In the genomic region with DNA sequence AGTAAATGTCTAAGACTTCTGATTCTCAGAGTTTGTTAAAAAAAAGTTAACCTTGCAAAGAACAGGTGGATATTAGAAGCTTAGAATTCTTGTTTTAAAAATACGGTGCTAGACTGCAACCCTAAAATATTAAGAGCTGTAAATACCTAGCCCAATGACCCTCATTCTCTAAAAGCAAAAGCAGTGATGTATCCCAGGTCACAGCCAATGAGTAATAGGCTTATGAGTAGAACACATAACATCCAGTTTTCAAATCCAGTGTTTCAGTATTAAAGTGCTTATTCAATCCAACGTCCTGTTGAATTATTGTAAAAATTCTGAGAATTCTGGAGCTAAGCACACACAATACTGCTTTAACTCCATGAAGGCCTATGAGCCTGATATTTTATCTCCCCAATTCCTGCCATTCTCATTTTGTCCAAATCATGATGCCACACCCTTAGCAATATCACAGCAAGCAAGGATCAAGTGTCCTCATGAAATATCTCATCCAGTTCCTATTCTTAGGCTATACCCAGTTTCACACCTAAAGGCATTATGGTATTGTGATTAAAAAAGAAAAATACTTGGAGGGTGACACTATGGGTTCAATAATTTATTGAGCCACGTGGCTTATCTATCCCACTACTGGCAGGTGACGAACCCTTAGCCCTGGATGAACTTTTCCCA, we compare ENCODE assay signal across 13 cellular contexts. TPM values are rescaled to one million over a fixed set of nuclear protein-coding genes. Genes with fewer than 3 reads are reported as not detected.
A peak's percentile ranks its signal among the peaks of the same experiment; 100 is the strongest.
DNase-seq lines count a peak whose midpoint lies in the region; ATAC-seq and TF ChIP-seq lines count a peak whose summit lies in the region.
"Had no signal": no experiment of that assay in that cellular context is flagged by ENCODE, and none has a peak within 500 bp of the region (broad histone marks: within the 10 kb centered on the region; RNA-seq: fewer than 3 reads in every experiment).

No MANE protein-coding gene starts in this region.

- H3K4me1 Mint-ChIP-seq in activated T-helper 2 cell treated with anti-CD3 and anti-CD28 coated beads, Interferon-gamma antibody, Interleukin-2, Interleukin-4, amounts not matched to agents 10 μg/mL and 5 μg/mL and 100 μg/mL, durations not matched to agents 14 hours and 24 hours and 36 hours (ENCODE audit: low read depth), result peaks cover 55% of the 10 kb centered on the region
- peaks cover 22% of the 10 kb centered on the region for H3K4me1 Mint-ChIP-seq in mesothelial cell of epicardium

- TF ChIP-seq CTCF in left ventricle myocardium inferior (IDR thresholded peaks at IDR 0.05; ENCODE audit: borderline replicate concordance), result no peak
- TF ChIP-seq CTCF in mesothelial cell of epicardium (IDR thresholded peaks at IDR 0.05; ENCODE audit: unreplicated experiment), result no peak

- H3K9ac ChIP-seq in subcutaneous abdominal adipose tissue (ENCODE audit: low read length in 5 of 5), result peak overlapping the region in 1 of 5 donors; percentile 13

- H3K9me3 Mint-ChIP-seq in activated T-helper 2 cell treated with anti-CD3 and anti-CD28 coated beads, Interferon-gamma antibody, Interleukin-2, Interleukin-4, amounts not matched to agents 10 μg/mL and 5 μg/mL and 100 μg/mL, durations not matched to agents 14 hours and 24 hours and 36 hours, result no peaks in the 10 kb centered on the region
- no peaks in the 10 kb centered on the region for H3K9me3 Mint-ChIP-seq in mesothelial cell of epicardium

- H3K27me3 ChIP-seq in left ventricle myocardium inferior (ENCODE audit: low read depth), result no peaks in the 10 kb centered on the region
- H3K27me3 ChIP-seq in subcutaneous abdominal adipose tissue (ENCODE audit: control insufficient read depth in 5 of 5, insufficient read depth in 4 of 5, low read length in 5 of 5), result no peaks in the 10 kb centered on the region
- H3K27me3 ChIP-seq: esophagus squamous epithelium had no signal

- no peak overlapping the region for H3K4me3 Mint-ChIP-seq in activated T-helper 2 cell treated with anti-CD3 and anti-CD28 coated beads, Interferon-gamma antibody, Interleukin-2, Interleukin-4, amounts not matched to agents 10 μg/mL and 5 μg/mL and 100 μg/mL, durations not matched to agents 14 hours and 24 hours and 36 hours (ENCODE audit: low read depth)
- H3K4me3 Mint-ChIP-seq in mesothelial cell of epicardium, result no peak overlapping the region

- intact Hi-C loops in left ventricle myocardium inferior (cut with micrococcal nuclease), result no loop called here
- intact Hi-C loops in left cardiac atrium (cut with DNase I), result no loop called here
- intact Hi-C loops in activated T-helper 2 cell treated with anti-CD3 and anti-CD28 coated beads, Interferon-gamma antibody, Interleukin-2, Interleukin-4, amounts not matched to agents 10 μg/mL and 5 μg/mL and 100 μg/mL, durations not matched to agents 14 hours and 24 hours and 36 hours (cut with micrococcal nuclease), result no loop called here

- H3K4me3 ChIP-seq in left ventricle myocardium inferior (no peak overlapping the region), subcutaneous abdominal adipose tissue (ENCODE audit: low read depth in 1 of 5, low read length in 5 of 5) (no peak overlapping the region)
- H3K4me3 ChIP-seq: esophagus squamous epithelium had no signal

- no peaks in the 10 kb centered on the region for H3K9me3 ChIP-seq in left ventricle myocardium inferior (replicated peaks)
- H3K9me3 ChIP-seq in subcutaneous abdominal adipose tissue (ENCODE audit: control insufficient read depth in 5 of 5, low read length in 5 of 5), result no peaks in the 10 kb centered on the region
- H3K9me3 ChIP-seq: esophagus squamous epithelium had no signal

- H3K27ac Mint-ChIP-seq in activated T-helper 2 cell treated with anti-CD3 and anti-CD28 coated beads, Interferon-gamma antibody, Interleukin-2, Interleukin-4, amounts not matched to agents 10 μg/mL and 5 μg/mL and 100 μg/mL, durations not matched to agents 14 hours and 24 hours and 36 hours, result peak overlapping the region; percentile 69
- peak overlapping the region; percentile 4 for H3K27ac Mint-ChIP-seq in mesothelial cell of epicardium

- peaks cover 86% of the 10 kb centered on the region for H3K36me3 Mint-ChIP-seq in activated T-helper 2 cell treated with anti-CD3 and anti-CD28 coated beads, Interferon-gamma antibody, Interleukin-2, Interleukin-4, amounts not matched to agents 10 μg/mL and 5 μg/mL and 100 μg/mL, durations not matched to agents 14 hours and 24 hours and 36 hours (ENCODE audit: low read depth)
- H3K36me3 Mint-ChIP-seq in mesothelial cell of epicardium, result peaks cover 26% of the 10 kb centered on the region

- ATAC-seq in left cardiac atrium, result no peak
- ATAC-seq: PC-3; stimulated activated naive B cell treated with anti-CD40 and anti-IgM and Interleukin-4, amounts not matched to agents 10 μg/mL and 1 μg/mL and 100 μg/mL, for 72 hours had no signal

- H3K4me1 ChIP-seq in left ventricle myocardium inferior (peaks cover 68% of the 10 kb centered on the region), subcutaneous abdominal adipose tissue (ENCODE audit: control insufficient read depth in 5 of 5, insufficient read depth in 5 of 5, low read length in 5 of 5) (peaks cover 0 to 22% (median 15%) of the 10 kb centered on the region in 5 donors)

- H3K27ac ChIP-seq in left ventricle myocardium inferior (replicated peaks) (peak overlapping the region; percentile 76), subcutaneous abdominal adipose tissue (ENCODE audit: low read depth, low read length) (peak overlapping the region; percentile 84)

- no peaks in the 10 kb centered on the region for H3K27me3 Mint-ChIP-seq in activated T-helper 2 cell treated with anti-CD3 and anti-CD28 coated beads, Interferon-gamma antibody, Interleukin-2, Interleukin-4, amounts not matched to agents 10 μg/mL and 5 μg/mL and 100 μg/mL, durations not matched to agents 14 hours and 24 hours and 36 hours (ENCODE audit: low read depth)
- no peaks in the 10 kb centered on the region for H3K27me3 Mint-ChIP-seq in mesothelial cell of epicardium (ENCODE audit: low read depth)
- H3K27me3 Mint-ChIP-seq: stimulated activated naive B cell treated with anti-CD40 and anti-IgM and Interleukin-4, amounts not matched to agents 10 μg/mL and 1 μg/mL and 100 μg/mL, for 72 hours had no signal

- DNase-seq in left ventricle myocardium inferior (no peak), left cardiac atrium (no peak), mesothelial cell of epicardium (ENCODE audit: low spot score in 2 of 2, unreplicated experiment in 2 of 2) (no peak), retina (no peak), cerebellar cortex (ENCODE audit: low spot score) (no peak), T1000 (lab: John Stamatoyannopoulos, UW) (no peak)
- no peak for DNase-seq in activated T-helper 2 cell treated with anti-CD3 and anti-CD28 coated beads, Interferon-gamma antibody, Interleukin-2, Interleukin-4, amounts not matched to agents 10 μg/mL and 5 μg/mL and 100 μg/mL, durations not matched to agents 14 hours and 24 hours and 36 hours (ENCODE audit: low spot score)
- DNase-seq: esophagus squamous epithelium; NCI-H1105 treated with DMSO at 0.1 percent for 48 hours; NCI-H446; PC-3; stimulated activated naive B cell treated with anti-CD40 and anti-IgM and Interleukin-4, amounts not matched to agents 10 μg/mL and 1 μg/mL and 100 μg/mL, for 72 hours had no signal

- H3K36me3 ChIP-seq in left ventricle myocardium inferior (peaks cover 63% of the 10 kb centered on the region), subcutaneous abdominal adipose tissue (ENCODE audit: control insufficient read depth in 5 of 5, insufficient read depth in 5 of 5, low read length in 5 of 5) (peaks cover 22 to 53% (median 36%) of the 10 kb centered on the region in 5 donors)

RNA-seq across cellular contexts. Expression of a gene that starts 15.3 kb away (rescaled TPM):
- 14.2 TPM for total RNA-seq in left ventricle myocardium inferior
- total RNA-seq in left cardiac atrium, result 10 to 100 TPM; 20.5 to 22.9 TPM
- 20.5 and 26.0 TPM in 2 replicates for total RNA-seq in activated T-helper 2 cell treated with anti-CD3 and anti-CD28 coated beads, Interferon-gamma antibody, Interleukin-2, Interleukin-4, amounts not matched to agents 10 μg/mL and 5 μg/mL and 100 μg/mL, durations not matched to agents 14 hours and 24 hours and 36 hours
- total RNA-seq in mesothelial cell of epicardium, result 28.1 to 35.5 TPM (median 32.9 TPM) in 3 replicates

RNA-seq across cellular contexts. Expression of a gene that starts 38.4 kb away (rescaled TPM):
- total RNA-seq in left ventricle myocardium inferior (161 TPM), left cardiac atrium (100 to 1,000 TPM; 121 to 134 TPM), mesothelial cell of epicardium (133 to 142 TPM (median 133 TPM) in 3 replicates)
- 407 and 425 TPM in 2 replicates for total RNA-seq in activated T-helper 2 cell treated with anti-CD3 and anti-CD28 coated beads, Interferon-gamma antibody, Interleukin-2, Interleukin-4, amounts not matched to agents 10 μg/mL and 5 μg/mL and 100 μg/mL, durations not matched to agents 14 hours and 24 hours and 36 hours
